In genomic region chr17:41784207-41784744, GRCh38 we compare ENCODE assay signal across 6 cellular contexts. TPM values are rescaled to one million over a fixed set of nuclear protein-coding genes. Genes with fewer than 3 reads are reported as not detected.
DNase-seq lines count a peak whose midpoint lies in the region; ATAC-seq, FAIRE-seq and TF ChIP-seq lines count a peak whose summit lies in the region.

No MANE protein-coding gene starts in this region.

- no peaks in the 10 kb centered on the region for H3K9me3 Mint-ChIP-seq in GM23338
- no peaks in the 10 kb centered on the region for H3K9me3 Mint-ChIP-seq in activated T-cell treated with anti-CD3 and anti-CD28 coated beads, Interleukin-2, amount 50 U/mL, for 24 hours

- H3K27ac ChIP-seq in GM23338 (ENCODE audit: low read depth) (peak overlapping the region; percentile 93), GM12878 (ENCODE audit: control insufficient read depth, insufficient read depth) (no peak overlapping the region), neural cell (ENCODE audit: low read length) (peak overlapping the region; percentile 69), caudate nucleus (ENCODE audit: low read depth, low read length) (no peak overlapping the region)

- H3K79me2 ChIP-seq in GM23338 (replicated peaks; ENCODE audit: insufficient read depth) = peaks cover 48% of the 10 kb centered on the region
- H3K79me2 ChIP-seq in GM12878 (ENCODE audit: control insufficient read depth, insufficient read depth, low read length) = no peaks in the 10 kb centered on the region
- H3K79me2 ChIP-seq in neural cell (replicated peaks; ENCODE audit: insufficient read depth, low read length) = peaks cover 51% of the 10 kb centered on the region

- peaks cover 5% of the 10 kb centered on the region; the same call in 2 of the 3 replicates for H3K36me3 Mint-ChIP-seq in GM23338 (ENCODE audit: low read depth)
- no peaks in the 10 kb centered on the region for H3K36me3 Mint-ChIP-seq in activated T-cell treated with anti-CD3 and anti-CD28 coated beads, Interleukin-2, amount 50 U/mL, for 24 hours (ENCODE audit: low read depth)

- peak overlapping the region; percentile 99 for H3K27ac Mint-ChIP-seq in GM23338
- H3K27ac Mint-ChIP-seq in activated T-cell treated with anti-CD3 and anti-CD28 coated beads, Interleukin-2, amount 50 U/mL, for 24 hours = no peak overlapping the region

- intact Hi-C loops in GM12878 (cut with micrococcal nuclease; ENCODE audit: unreplicated experiment) = no loop called here

- H4K20me1 ChIP-seq in GM23338 (replicated peaks; ENCODE audit: insufficient read depth) (0 out of 2 replicates have a peak, but pooled peaks cover 4% of the 10 kb centered on the region), GM12878 (ENCODE audit: control insufficient read depth, insufficient read depth) (no peaks in the 10 kb centered on the region), neural cell (ENCODE audit: insufficient read depth) (peaks cover 7% of the 10 kb centered on the region)

- in situ Hi-C loops in GM12878 (cut with MboI) = no loop called here

- peak; percentile 75 for DNase-seq in GM23338 (ENCODE audit: low spot score)
- no peak for DNase-seq in GM12878 (ENCODE audit: low read depth, low spot score)
- DNase-seq in NCI-H446 (lab: John Stamatoyannopoulos, UW) = no peak
- no peak for DNase-seq in activated T-cell treated with anti-CD3 and anti-CD28 coated beads, Interleukin-2, amount 50 U/mL, for 24 hours
- no peak for DNase-seq in caudate nucleus (lab: John Stamatoyannopoulos, UW)

- POLR2A ChIA-PET in GM12878 (lab: Charles Lee) = interaction anchor here (0.6 kb wide), 1 partner anchor 71 kb away, joined by 4 read pairs; no protein-coding TSS in a partner anchor

- no peaks in the 10 kb centered on the region for H3K36me3 ChIP-seq in GM23338 (ENCODE audit: insufficient read depth)
- H3K36me3 ChIP-seq in GM12878 (ENCODE audit: control insufficient read depth in 2 of 2, insufficient read depth in 2 of 2, low read length in 1 of 2) = no peaks in the 10 kb centered on the region
- H3K36me3 ChIP-seq in neural cell (ENCODE audit: insufficient read depth, low read length) = no peaks in the 10 kb centered on the region

- H3K27me3 Mint-ChIP-seq in GM23338 (ENCODE audit: insufficient read depth, low read depth, poor library complexity) = peaks cover 28% of the 10 kb centered on the region
- peaks cover 37% of the 10 kb centered on the region for H3K27me3 Mint-ChIP-seq in activated T-cell treated with anti-CD3 and anti-CD28 coated beads, Interleukin-2, amount 50 U/mL, for 24 hours

- TF ChIP-seq EP300 in GM12878 (IDR thresholded peaks at IDR 0.05; ENCODE audit: borderline replicate concordance in 1 of 2, control insufficient read depth in 1 of 2, low read depth in 2 of 2, low read length in 2 of 2) (no peak), neural cell (conservative IDR thresholded peaks at IDR 0.05; ENCODE audit: poor library complexity, severe bottlenecking) (no peak)

- TF ChIP-seq RAD21 in GM12878 (IDR thresholded peaks at IDR 0.05; ENCODE audit: insufficient read depth, low read depth, low read length) = no peak
- TF ChIP-seq RAD21 in neural cell (conservative IDR thresholded peaks at IDR 0.05) = no peak

- no peak for FAIRE-seq in GM12878 (lab: Jason Lieb, UNC)

- H3K4me1 ChIP-seq in GM23338 (ENCODE audit: insufficient read depth) = peaks cover 23% of the 10 kb centered on the region
- peaks cover 13% of the 10 kb centered on the region for H3K4me1 ChIP-seq in GM12878 (ENCODE audit: control insufficient read depth, insufficient read depth, low read length)

- H3K4me3 ChIP-seq in GM23338 (peak overlapping the region; percentile 88), GM12878 (no peak overlapping the region), neural cell (ENCODE audit: low read length) (peak overlapping the region; percentile 76)

- CTCF ChIA-PET in GM12878 (lab: Yijun Ruan, JAX) = interaction anchor here (0.6 kb wide), 2 partner anchors 13 to 619 kb away, joined by 3 to 4 read pairs; no protein-coding TSS in a partner anchor

- no peaks in the 10 kb centered on the region for H3K27me3 ChIP-seq in GM23338 (ENCODE audit: insufficient read depth)
- peaks cover 0 to 6% of the 10 kb centered on the region in 2 experiments; a peak in 2 of 4 replicates for H3K27me3 ChIP-seq in GM12878 (replicated peaks in 1 of 2; ENCODE audit: control insufficient read depth in 2 of 2, insufficient read depth in 2 of 2, low read length in 1 of 2)
- no peaks in the 10 kb centered on the region for H3K27me3 ChIP-seq in neural cell (ENCODE audit: insufficient read depth, low read depth, low read length)

- H3K4me3 Mint-ChIP-seq in GM23338 = peak overlapping the region; percentile 86
- no peak overlapping the region for H3K4me3 Mint-ChIP-seq in activated T-cell treated with anti-CD3 and anti-CD28 coated beads, Interleukin-2, amount 50 U/mL, for 24 hours

- H2AFZ ChIP-seq in GM23338 (no peak overlapping the region), GM12878 (ENCODE audit: control insufficient read depth, low read depth, low read length) (no peak overlapping the region), neural cell (ENCODE audit: low read depth, low read length) (no peak overlapping the region)

- ATAC-seq in GM23338 (peak; percentile 11), GM12878 (peak; percentile 14; the same call in 2 of the 3 replicates)

- no peak for TF ChIP-seq POLR2A in GM12878 (IDR thresholded peaks at IDR 0.05; ENCODE audit: low read depth, low read length)

- 30% methylated on average over 6 of the region's 6 CpGs for WGBS in GM12878 (ENCODE audit: insufficient coverage, insufficient replicate concordance, low lambda C conversion rate, missing lambda C conversion rate)

- TF ChIP-seq CTCF in GM23338 (conservative IDR thresholded peaks at IDR 0.05; ENCODE audit: low read depth in 2 of 2) (no peak), GM12878 (IDR thresholded peaks at IDR 0.05 in 2 of 3, conservative IDR thresholded peaks at IDR 0.05 in 1 of 3; ENCODE audit: control insufficient read depth in 2 of 3, extremely low read depth in 1 of 3, insufficient read depth in 1 of 3, low read depth in 3 of 3, low read length in 3 of 3) (no peak), neural cell (IDR thresholded peaks at IDR 0.05; ENCODE audit: poor library complexity, severe bottlenecking) (no peak)

- BruUV-seq in GM12878 (replicated peaks; lab: Mats Ljungman, UMichigan) = no TSS peak

- H3K9ac ChIP-seq in GM12878 (ENCODE audit: control insufficient read depth, insufficient read depth, low read length) (no peak overlapping the region), neural cell (ENCODE audit: low read length) (peak overlapping the region; percentile 81)

- RAD21 ChIA-PET in GM12878 (lab: Charles Lee; ENCODE audit: unreplicated experiment) = interaction anchor here (0.6 kb wide), 1 partner anchor 80 kb away, joined by 3 read pairs; no protein-coding TSS in a partner anchor

- H3F3A ChIP-seq in GM23338 (replicated peaks; ENCODE audit: low read depth) (peaks cover 12% of the 10 kb centered on the region; the same call in 1 of the 2 replicates), neural cell (ENCODE audit: insufficient read depth, low read length, poor library complexity, severe bottlenecking) (no peaks in the 10 kb centered on the region)

- no peaks in the 10 kb centered on the region; the same call in 2 of the 3 replicates for H3K9me3 ChIP-seq in GM12878 (replicated peaks; ENCODE audit: control insufficient read depth, insufficient read depth, low read length)
- no peaks in the 10 kb centered on the region for H3K9me3 ChIP-seq in neural cell (ENCODE audit: low read length)

- SMC1A ChIA-PET in GM12878 (lab: Charles Lee; ENCODE audit: uncharacterized antibody, unreplicated experiment) = no interaction called here

- peaks cover 34% of the 10 kb centered on the region for H3K4me1 Mint-ChIP-seq in GM23338
- peaks cover 27% of the 10 kb centered on the region for H3K4me1 Mint-ChIP-seq in activated T-cell treated with anti-CD3 and anti-CD28 coated beads, Interleukin-2, amount 50 U/mL, for 24 hours (ENCODE audit: low read depth)

- H3K9me2 ChIP-seq in GM23338 (ENCODE audit: insufficient read depth) = no peaks in the 10 kb centered on the region
- no peaks in the 10 kb centered on the region for H3K9me2 ChIP-seq in neural cell (ENCODE audit: insufficient read depth, low read length)

- peak overlapping the region; percentile 92 for H3K4me2 ChIP-seq in GM23338
- no peak overlapping the region; the same call in 1 of the 2 replicates for H3K4me2 ChIP-seq in GM12878 (ENCODE audit: control insufficient read depth, insufficient read depth)
- peak overlapping the region; percentile 88 for H3K4me2 ChIP-seq in neural cell (ENCODE audit: low read length)

RNA-seq across cellular contexts. Expression of gene JUP, which starts 2.2 kb away (rescaled TPM):
- 160 and 177 TPM in 2 replicates for total RNA-seq in GM23338 (2014; rRNA removed; shearing (Covaris generic))
- polyA plus RNA-seq in GM23338 (2016; fragmentation: Nextera tagmentation; extraction: Ambion mirVana) (45.5 and 47.2 TPM in 2 replicates), GM12878 (2011; rRNA removed) (5.3 and 34.0 TPM in 2 replicates), GM12878 (2014; fragmentation: Illumina TruSeq; extraction: Trizol) (3.8 and 11.4 TPM in 2 replicates), GM12878 (2014; fragmentation: Nextera tagmentation; extraction: Ambion mirVana) (1 to 10 TPM; 1.5 to 2.9 TPM), GM12878 (2014; rRNA removed) (14.5 and 20.4 TPM in 2 replicates), GM12878 (2016; fragmentation: Nextera tagmentation; extraction: Ambion mirVana) (10 to 100 TPM; 10.9 to 11.8 TPM), neural cell (46.1 and 82.2 TPM in 2 replicates)
- 55.8 and 58.1 TPM in 2 replicates for total RNA-seq in GM12878 (2013; cell fraction: nucleolus; rRNA removed)
- total RNA-seq in GM12878 (2014; rRNA removed) (17.9 and 25.5 TPM in 2 replicates), GM12878 (2014; rRNA removed; fragmentation: Illumina TruSeq; extraction: Trizol) (5.3 and 7.3 TPM in 2 replicates), GM12878 (2021) (31.7 and 36.3 TPM in 2 replicates)
- polyA plus RNA-seq in GM12878 (2011; ENCODE audit: low read depth) = 6.3 TPM
- polyA plus RNA-seq in GM12878 (2011; cell fraction: cytosol; rRNA removed) = 36.7 and 43.0 TPM in 2 replicates
- 36.4 and 67.7 TPM in 2 replicates for polyA plus RNA-seq in GM12878 (2011; cell fraction: nucleus; rRNA removed)
- 15.9 and 17.4 TPM in 2 replicates for polyA plus RNA-seq in GM12878 (2012)
- 31.9 and 39.4 TPM in 2 replicates for polyA minus RNA-seq in GM12878 (2011; rRNA and poly(A)+ RNA removed)
- 33.7 and 37.0 TPM in 2 replicates for polyA minus RNA-seq in GM12878 (2011; cell fraction: cytosol; rRNA and poly(A)+ RNA removed)
- polyA minus RNA-seq in GM12878 (2011; cell fraction: nucleus; rRNA and poly(A)+ RNA removed) = 17.8 and 23.9 TPM in 2 replicates
- polyA minus RNA-seq in neural cell = 102 and 125 TPM in 2 replicates

RNA-seq across cellular contexts. Expression of gene P3H4, which starts 27.5 kb away (rescaled TPM):
- 27.9 and 33.3 TPM in 2 replicates for total RNA-seq in GM23338 (2014; rRNA removed; shearing (Covaris generic))
- polyA plus RNA-seq in GM23338 (2016; fragmentation: Nextera tagmentation; extraction: Ambion mirVana) = 16.0 and 17.0 TPM in 2 replicates
- 3.0 and 4.0 TPM in 2 replicates for total RNA-seq in GM12878 (2013; cell fraction: nucleolus; rRNA removed)
- 0.85 and 1.9 TPM in 2 replicates for total RNA-seq in GM12878 (2014; rRNA removed)
- 0.46 and 0.54 TPM in 2 replicates for total RNA-seq in GM12878 (2014; rRNA removed; fragmentation: Illumina TruSeq; extraction: Trizol)
- total RNA-seq in GM12878 (2021) = 1.1 and 1.5 TPM in 2 replicates
- polyA plus RNA-seq in GM12878 (2011; ENCODE audit: low read depth) = not detected
- polyA plus RNA-seq in GM12878 (2011; rRNA removed) = 0.29 and 0.64 TPM in 2 replicates
- polyA plus RNA-seq in GM12878 (2011; cell fraction: cytosol; rRNA removed) = 0.84 and 1.3 TPM in 2 replicates
- 0.89 and 1.3 TPM in 2 replicates for polyA plus RNA-seq in GM12878 (2011; cell fraction: nucleus; rRNA removed)
- polyA plus RNA-seq in GM12878 (2012) = 0.35 and 0.39 TPM in 2 replicates
- 0.32 TPM in 1 of 2 replicates, not detected in the other for polyA plus RNA-seq in GM12878 (2014; fragmentation: Illumina TruSeq; extraction: Trizol)
- polyA plus RNA-seq in GM12878 (2014; fragmentation: Nextera tagmentation; extraction: Ambion mirVana) = under 1 TPM in 1 of 2 experiments, not detected in 1; 0.37 TPM
- 0.55 and 1.2 TPM in 2 replicates for polyA plus RNA-seq in GM12878 (2014; rRNA removed)
- polyA plus RNA-seq in GM12878 (2016; fragmentation: Nextera tagmentation; extraction: Ambion mirVana) = 1 to 10 TPM in 1 of 2 experiments, under 1 TPM in 1; 0.81 to 1.0 TPM
- 0.59 and 1.5 TPM in 2 replicates for polyA minus RNA-seq in GM12878 (2011; rRNA and poly(A)+ RNA removed)
- polyA minus RNA-seq in GM12878 (2011; cell fraction: cytosol; rRNA and poly(A)+ RNA removed) = 1.8 and 2.0 TPM in 2 replicates
- polyA minus RNA-seq in GM12878 (2011; cell fraction: nucleus; rRNA and poly(A)+ RNA removed) = 0.73 and 2.3 TPM in 2 replicates
- 17.8 and 20.5 TPM in 2 replicates for polyA plus RNA-seq in neural cell
- polyA minus RNA-seq in neural cell = 17.0 and 20.7 TPM in 2 replicates

RNA-seq across cellular contexts. Expression of gene FKBP10, which starts 28.5 kb away (rescaled TPM):
- 137 and 151 TPM in 2 replicates for total RNA-seq in GM23338 (2014; rRNA removed; shearing (Covaris generic))
- polyA plus RNA-seq in GM23338 (2016; fragmentation: Nextera tagmentation; extraction: Ambion mirVana) (26.2 and 32.2 TPM in 2 replicates), GM12878 (2011; rRNA removed) (1.6 and 2.9 TPM in 2 replicates), GM12878 (2014; fragmentation: Illumina TruSeq; extraction: Trizol) (2.6 and 3.4 TPM in 2 replicates), GM12878 (2014; fragmentation: Nextera tagmentation; extraction: Ambion mirVana) (under 1 TPM; 0.02 to 0.08 TPM), GM12878 (2014; rRNA removed) (4.7 and 5.2 TPM in 2 replicates), GM12878 (2016; fragmentation: Nextera tagmentation; extraction: Ambion mirVana) (under 1 TPM; 0.18 to 0.71 TPM), neural cell (3.5 and 7.6 TPM in 2 replicates)
- 7.9 and 9.6 TPM in 2 replicates for total RNA-seq in GM12878 (2013; cell fraction: nucleolus; rRNA removed)
- total RNA-seq in GM12878 (2014; rRNA removed) (1.8 and 2.1 TPM in 2 replicates), GM12878 (2014; rRNA removed; fragmentation: Illumina TruSeq; extraction: Trizol) (1.5 and 1.6 TPM in 2 replicates), GM12878 (2021) (3.8 and 4.2 TPM in 2 replicates)
- 0.25 TPM for polyA plus RNA-seq in GM12878 (2011; ENCODE audit: low read depth)
- 3.6 and 4.6 TPM in 2 replicates for polyA plus RNA-seq in GM12878 (2011; cell fraction: cytosol; rRNA removed)
- polyA plus RNA-seq in GM12878 (2011; cell fraction: nucleus; rRNA removed) = 19.5 and 31.0 TPM in 2 replicates
- polyA plus RNA-seq in GM12878 (2012) = 1.5 and 1.8 TPM in 2 replicates
- 1.0 and 1.9 TPM in 2 replicates for polyA minus RNA-seq in GM12878 (2011; rRNA and poly(A)+ RNA removed)
- 2.7 and 2.8 TPM in 2 replicates for polyA minus RNA-seq in GM12878 (2011; cell fraction: cytosol; rRNA and poly(A)+ RNA removed)
- polyA minus RNA-seq in GM12878 (2011; cell fraction: nucleus; rRNA and poly(A)+ RNA removed) = 3.4 and 5.0 TPM in 2 replicates
- 2.9 and 3.1 TPM in 2 replicates for polyA minus RNA-seq in neural cell

RNA-seq across cellular contexts. Expression of gene HAP1, which starts 49.8 kb away (rescaled TPM):
- total RNA-seq in GM23338 (2014; rRNA removed; shearing (Covaris generic)) = 2.2 and 3.5 TPM in 2 replicates
- polyA plus RNA-seq in GM23338 (2016; fragmentation: Nextera tagmentation; extraction: Ambion mirVana) (1.4 and 1.6 TPM in 2 replicates), GM12878 (2011; rRNA removed) (not detected in 2 replicates), GM12878 (2014; fragmentation: Illumina TruSeq; extraction: Trizol) (not detected in 2 replicates), GM12878 (2014; fragmentation: Nextera tagmentation; extraction: Ambion mirVana) (not detected), GM12878 (2014; rRNA removed) (not detected in 2 replicates), GM12878 (2016; fragmentation: Nextera tagmentation; extraction: Ambion mirVana) (not detected), neural cell (0.79 and 1.5 TPM in 2 replicates)
- total RNA-seq in GM12878 (2013; cell fraction: nucleolus; rRNA removed) = not detected in 2 replicates
- total RNA-seq in GM12878 (2014; rRNA removed) (not detected in 2 replicates), GM12878 (2014; rRNA removed; fragmentation: Illumina TruSeq; extraction: Trizol) (not detected in 2 replicates), GM12878 (2021) (not detected in 2 replicates)
- not detected for polyA plus RNA-seq in GM12878 (2011; ENCODE audit: low read depth)
- polyA plus RNA-seq in GM12878 (2011; cell fraction: cytosol; rRNA removed) = not detected in 2 replicates
- polyA plus RNA-seq in GM12878 (2011; cell fraction: nucleus; rRNA removed) = 0.03 and 0.04 TPM in 2 replicates
- 0.11 TPM in 1 of 2 replicates, not detected in the other for polyA plus RNA-seq in GM12878 (2012)
- polyA minus RNA-seq in GM12878 (2011; rRNA and poly(A)+ RNA removed) = 0.07 TPM in 1 of 2 replicates, not detected in the other
- not detected in 2 replicates for polyA minus RNA-seq in GM12878 (2011; cell fraction: cytosol; rRNA and poly(A)+ RNA removed)
- not detected in 2 replicates for polyA minus RNA-seq in GM12878 (2011; cell fraction: nucleus; rRNA and poly(A)+ RNA removed)
- 0.97 and 1.0 TPM in 2 replicates for polyA minus RNA-seq in neural cell

RNA-seq across cellular contexts. Expression of gene NT5C3B, which starts 51.8 kb away (rescaled TPM):
- total RNA-seq in GM23338 (2014; rRNA removed; shearing (Covaris generic)) = 68.9 and 78.3 TPM in 2 replicates
- polyA plus RNA-seq in GM23338 (2016; fragmentation: Nextera tagmentation; extraction: Ambion mirVana) (58.2 and 59.1 TPM in 2 replicates), GM12878 (2011; rRNA removed) (64.6 and 74.1 TPM in 2 replicates), GM12878 (2014; fragmentation: Illumina TruSeq; extraction: Trizol) (48.0 and 54.4 TPM in 2 replicates), GM12878 (2014; fragmentation: Nextera tagmentation; extraction: Ambion mirVana) (1 to 10 TPM in 1 of 2 experiments, under 1 TPM in 1; 0.52 to 6.6 TPM), GM12878 (2014; rRNA removed) (49.0 and 53.9 TPM in 2 replicates), GM12878 (2016; fragmentation: Nextera tagmentation; extraction: Ambion mirVana) (10 to 100 TPM; 38.1 to 40.7 TPM), neural cell (272 and 281 TPM in 2 replicates)
- 32.6 and 34.5 TPM in 2 replicates for total RNA-seq in GM12878 (2013; cell fraction: nucleolus; rRNA removed)
- total RNA-seq in GM12878 (2014; rRNA removed) (41.2 and 51.3 TPM in 2 replicates), GM12878 (2014; rRNA removed; fragmentation: Illumina TruSeq; extraction: Trizol) (38.6 and 38.8 TPM in 2 replicates), GM12878 (2021) (38.7 and 41.2 TPM in 2 replicates)
- polyA plus RNA-seq in GM12878 (2011; ENCODE audit: low read depth) = 19.5 TPM
- 46.8 and 48.1 TPM in 2 replicates for polyA plus RNA-seq in GM12878 (2011; cell fraction: cytosol; rRNA removed)
- polyA plus RNA-seq in GM12878 (2011; cell fraction: nucleus; rRNA removed) = 54.1 and 66.4 TPM in 2 replicates
- polyA plus RNA-seq in GM12878 (2012) = 29.5 and 34.1 TPM in 2 replicates
- polyA minus RNA-seq in GM12878 (2011; rRNA and poly(A)+ RNA removed) = 27.9 and 36.4 TPM in 2 replicates
- 5.2 and 9.6 TPM in 2 replicates for polyA minus RNA-seq in GM12878 (2011; cell fraction: cytosol; rRNA and poly(A)+ RNA removed)
- 24.1 and 26.6 TPM in 2 replicates for polyA minus RNA-seq in GM12878 (2011; cell fraction: nucleus; rRNA and poly(A)+ RNA removed)
- polyA minus RNA-seq in neural cell = 169 and 177 TPM in 2 replicates

Comparison
In these comparisons a context has a peak if more than half of its experiments do, and no peak if none do; other contexts are left out.
1. H3K27ac ChIP-seq: peak in GM23338 (single experiment) and neural cell (single experiment); none in GM12878 (single experiment) and caudate nucleus (single experiment).